In genomic region chr12:107368586-107368985, GRCh38 we compare ENCODE assay signal across 1 cellular context.
TF ChIP-seq lines count a peak whose summit lies in the region.

No MANE protein-coding gene starts in this region.

TF ChIP-seq in HepG2, 621 proteins besides CTCF, POLR2A, EP300 and RAD21 (continued from another document):
- TF ChIP-seq, protein P1, sequence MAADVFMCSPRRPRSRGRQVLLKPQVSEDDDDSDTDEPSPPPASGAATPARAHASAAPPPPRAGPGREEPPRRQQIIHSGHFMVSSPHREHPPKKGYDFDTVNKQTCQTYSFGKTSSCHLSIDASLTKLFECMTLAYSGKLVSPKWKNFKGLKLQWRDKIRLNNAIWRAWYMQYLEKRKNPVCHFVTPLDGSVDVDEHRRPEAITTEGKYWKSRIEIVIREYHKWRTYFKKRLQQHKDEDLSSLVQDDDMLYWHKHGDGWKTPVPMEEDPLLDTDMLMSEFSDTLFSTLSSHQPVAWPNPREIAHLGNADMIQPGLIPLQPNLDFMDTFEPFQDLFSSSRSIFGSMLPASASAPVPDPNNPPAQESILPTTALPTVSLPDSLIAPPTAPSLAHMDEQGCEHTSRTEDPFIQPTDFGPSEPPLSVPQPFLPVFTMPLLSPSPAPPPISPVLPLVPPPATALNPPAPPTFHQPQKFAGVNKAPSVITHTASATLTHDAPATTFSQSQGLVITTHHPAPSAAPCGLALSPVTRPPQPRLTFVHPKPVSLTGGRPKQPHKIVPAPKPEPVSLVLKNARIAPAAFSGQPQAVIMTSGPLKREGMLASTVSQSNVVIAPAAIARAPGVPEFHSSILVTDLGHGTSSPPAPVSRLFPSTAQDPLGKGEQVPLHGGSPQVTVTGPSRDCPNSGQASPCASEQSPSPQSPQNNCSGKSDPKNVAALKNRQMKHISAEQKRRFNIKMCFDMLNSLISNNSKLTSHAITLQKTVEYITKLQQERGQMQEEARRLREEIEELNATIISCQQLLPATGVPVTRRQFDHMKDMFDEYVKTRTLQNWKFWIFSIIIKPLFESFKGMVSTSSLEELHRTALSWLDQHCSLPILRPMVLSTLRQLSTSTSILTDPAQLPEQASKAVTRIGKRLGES (CRISPR knock-in tag; IDR thresholded peaks at IDR 0.05; ENCODE audit: borderline replicate concordance): no peak
- TF ChIP-seq ZNF777 (CRISPR knock-in tag; IDR thresholded peaks at IDR 0.05) (no peak), KLF9 (CRISPR knock-in tag; IDR thresholded peaks at IDR 0.05; ENCODE audit: low read depth) (no peak), ZNF224 (CRISPR knock-in tag; IDR thresholded peaks at IDR 0.05) (no peak), SNAI1 (CRISPR knock-in tag; IDR thresholded peaks at IDR 0.05; ENCODE audit: borderline replicate concordance) (no peak), FOXJ3 (CRISPR knock-in tag; IDR thresholded peaks at IDR 0.05; ENCODE audit: borderline replicate concordance) (no peak)
- TF ChIP-seq, protein P2, sequence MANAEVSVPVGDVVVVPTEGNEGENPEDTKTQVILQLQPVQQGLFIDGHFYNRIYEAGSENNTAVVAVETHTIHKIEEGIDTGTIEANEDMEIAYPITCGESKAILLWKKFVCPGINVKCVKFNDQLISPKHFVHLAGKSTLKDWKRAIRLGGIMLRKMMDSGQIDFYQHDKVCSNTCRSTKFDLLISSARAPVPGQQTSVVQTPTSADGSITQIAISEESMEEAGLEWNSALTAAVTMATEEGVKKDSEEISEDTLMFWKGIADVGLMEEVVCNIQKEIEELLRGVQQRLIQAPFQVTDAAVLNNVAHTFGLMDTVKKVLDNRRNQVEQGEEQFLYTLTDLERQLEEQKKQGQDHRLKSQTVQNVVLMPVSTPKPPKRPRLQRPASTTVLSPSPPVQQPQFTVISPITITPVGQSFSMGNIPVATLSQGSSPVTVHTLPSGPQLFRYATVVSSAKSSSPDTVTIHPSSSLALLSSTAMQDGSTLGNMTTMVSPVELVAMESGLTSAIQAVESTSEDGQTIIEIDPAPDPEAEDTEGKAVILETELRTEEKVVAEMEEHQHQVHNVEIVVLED (CRISPR knock-in tag; IDR thresholded peaks at IDR 0.05; ENCODE audit: borderline replicate concordance): no peak
- TF ChIP-seq, protein P3, sequence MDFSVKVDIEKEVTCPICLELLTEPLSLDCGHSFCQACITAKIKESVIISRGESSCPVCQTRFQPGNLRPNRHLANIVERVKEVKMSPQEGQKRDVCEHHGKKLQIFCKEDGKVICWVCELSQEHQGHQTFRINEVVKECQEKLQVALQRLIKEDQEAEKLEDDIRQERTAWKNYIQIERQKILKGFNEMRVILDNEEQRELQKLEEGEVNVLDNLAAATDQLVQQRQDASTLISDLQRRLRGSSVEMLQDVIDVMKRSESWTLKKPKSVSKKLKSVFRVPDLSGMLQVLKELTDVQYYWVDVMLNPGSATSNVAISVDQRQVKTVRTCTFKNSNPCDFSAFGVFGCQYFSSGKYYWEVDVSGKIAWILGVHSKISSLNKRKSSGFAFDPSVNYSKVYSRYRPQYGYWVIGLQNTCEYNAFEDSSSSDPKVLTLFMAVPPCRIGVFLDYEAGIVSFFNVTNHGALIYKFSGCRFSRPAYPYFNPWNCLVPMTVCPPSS (IDR thresholded peaks at IDR 0.05): no peak
- TF ChIP-seq, protein P4, sequence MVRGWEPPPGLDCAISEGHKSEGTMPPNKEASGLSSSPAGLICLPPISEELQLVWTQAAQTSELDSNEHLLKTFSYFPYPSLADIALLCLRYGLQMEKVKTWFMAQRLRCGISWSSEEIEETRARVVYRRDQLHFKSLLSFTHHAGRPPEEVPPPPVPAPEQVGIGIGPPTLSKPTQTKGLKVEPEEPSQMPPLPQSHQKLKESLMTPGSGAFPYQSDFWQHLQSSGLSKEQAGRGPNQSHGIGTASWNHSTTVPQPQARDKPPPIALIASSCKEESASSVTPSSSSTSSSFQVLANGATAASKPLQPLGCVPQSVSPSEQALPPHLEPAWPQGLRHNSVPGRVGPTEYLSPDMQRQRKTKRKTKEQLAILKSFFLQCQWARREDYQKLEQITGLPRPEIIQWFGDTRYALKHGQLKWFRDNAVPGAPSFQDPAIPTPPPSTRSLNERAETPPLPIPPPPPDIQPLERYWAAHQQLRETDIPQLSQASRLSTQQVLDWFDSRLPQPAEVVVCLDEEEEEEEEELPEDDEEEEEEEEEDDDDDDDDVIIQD (CRISPR knock-in tag; IDR thresholded peaks at IDR 0.05; ENCODE audit: low read depth): no peak
- TF ChIP-seq, protein P5, sequence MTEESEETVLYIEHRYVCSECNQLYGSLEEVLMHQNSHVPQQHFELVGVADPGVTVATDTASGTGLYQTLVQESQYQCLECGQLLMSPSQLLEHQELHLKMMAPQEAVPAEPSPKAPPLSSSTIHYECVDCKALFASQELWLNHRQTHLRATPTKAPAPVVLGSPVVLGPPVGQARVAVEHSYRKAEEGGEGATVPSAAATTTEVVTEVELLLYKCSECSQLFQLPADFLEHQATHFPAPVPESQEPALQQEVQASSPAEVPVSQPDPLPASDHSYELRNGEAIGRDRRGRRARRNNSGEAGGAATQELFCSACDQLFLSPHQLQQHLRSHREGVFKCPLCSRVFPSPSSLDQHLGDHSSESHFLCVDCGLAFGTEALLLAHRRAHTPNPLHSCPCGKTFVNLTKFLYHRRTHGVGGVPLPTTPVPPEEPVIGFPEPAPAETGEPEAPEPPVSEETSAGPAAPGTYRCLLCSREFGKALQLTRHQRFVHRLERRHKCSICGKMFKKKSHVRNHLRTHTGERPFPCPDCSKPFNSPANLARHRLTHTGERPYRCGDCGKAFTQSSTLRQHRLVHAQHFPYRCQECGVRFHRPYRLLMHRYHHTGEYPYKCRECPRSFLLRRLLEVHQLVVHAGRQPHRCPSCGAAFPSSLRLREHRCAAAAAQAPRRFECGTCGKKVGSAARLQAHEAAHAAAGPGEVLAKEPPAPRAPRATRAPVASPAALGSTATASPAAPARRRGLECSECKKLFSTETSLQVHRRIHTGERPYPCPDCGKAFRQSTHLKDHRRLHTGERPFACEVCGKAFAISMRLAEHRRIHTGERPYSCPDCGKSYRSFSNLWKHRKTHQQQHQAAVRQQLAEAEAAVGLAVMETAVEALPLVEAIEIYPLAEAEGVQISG (CRISPR knock-in tag; IDR thresholded peaks at IDR 0.05): no peak
